8 cellular contexts compared by ENCODE assay signal in the genomic region with DNA sequence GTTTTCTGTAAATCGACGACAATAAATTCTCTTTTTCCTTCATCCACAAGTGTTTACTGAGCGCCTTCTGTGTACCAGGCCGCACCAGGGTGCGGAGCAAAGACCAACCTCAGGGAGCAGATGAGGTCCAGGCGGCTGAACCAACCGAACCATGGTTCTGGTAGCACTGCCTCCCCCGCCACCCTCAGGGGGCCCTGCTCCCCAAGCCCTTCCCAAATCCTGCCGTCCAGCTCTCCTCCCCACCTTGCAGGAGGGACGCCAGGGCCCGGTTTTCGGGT. TPM values are rescaled to one million over a fixed set of nuclear protein-coding genes. Genes with fewer than 3 reads are reported as not detected.
DNase-seq lines count a peak whose midpoint lies in the region; ATAC-seq and TF ChIP-seq lines count a peak whose summit lies in the region.

No MANE protein-coding gene starts in this region.

- peaks cover 2% of the 10 kb centered on the region for H3K36me3 Mint-ChIP-seq in activated naive CD4-positive, alpha-beta T cell treated with anti-CD3 and anti-CD28 coated beads, Interleukin-2, amount 50 U/mL, for 24 hours
- H3K36me3 Mint-ChIP-seq in brain (peaks cover 4% of the 10 kb centered on the region), memory B cell (peaks cover 3% of the 10 kb centered on the region)

- no peaks in the 10 kb centered on the region for H3K9me3 Mint-ChIP-seq in activated naive CD4-positive, alpha-beta T cell treated with anti-CD3 and anti-CD28 coated beads, Interleukin-2, amount 50 U/mL, for 24 hours
- peaks cover 0 to 4% (median 0%) of the 10 kb centered on the region in 5 experiments for H3K9me3 Mint-ChIP-seq in brain
- no peaks in the 10 kb centered on the region for H3K9me3 Mint-ChIP-seq in memory B cell

- H3K4me1 ChIP-seq in upper lobe of left lung: peaks cover 17 to 32% (median 23%) of the 10 kb centered on the region in 4 donors

- ATAC-seq in memory B cell (ENCODE audit: low read depth) (no peak), upper lobe of left lung (ENCODE audit: low FRiP score in 2 of 2) (no peak), HG03039 (IDR thresholded peaks at IDR 0.05; ENCODE audit: unreplicated experiment) (no peak)

- peak overlapping the region in 2 of 4 donors; percentile 30 to 63 for H3K27ac ChIP-seq in upper lobe of left lung

- H3K27me3 Mint-ChIP-seq in activated naive CD4-positive, alpha-beta T cell treated with anti-CD3 and anti-CD28 coated beads, Interleukin-2, amount 50 U/mL, for 24 hours: peaks cover 1% of the 10 kb centered on the region
- H3K27me3 Mint-ChIP-seq in brain: peaks cover 5% of the 10 kb centered on the region
- peaks cover 12% of the 10 kb centered on the region for H3K27me3 Mint-ChIP-seq in memory B cell

- WGBS in upper lobe of left lung, 2 donors: 51 to 52% methylated on average over 12 of the region's 12 CpGs

- peaks cover 20% of the 10 kb centered on the region for H3K4me1 Mint-ChIP-seq in activated naive CD4-positive, alpha-beta T cell treated with anti-CD3 and anti-CD28 coated beads, Interleukin-2, amount 50 U/mL, for 24 hours
- H3K4me1 Mint-ChIP-seq in brain (peaks cover 28% of the 10 kb centered on the region), memory B cell (peaks cover 12% of the 10 kb centered on the region)

- no peaks in the 10 kb centered on the region for H3K36me3 ChIP-seq in upper lobe of left lung

- peaks cover 0 to 9% (median 4%) of the 10 kb centered on the region in 4 donors for H3K27me3 ChIP-seq in upper lobe of left lung

- peak overlapping the region; percentile 86 for H3K4me3 Mint-ChIP-seq in activated naive CD4-positive, alpha-beta T cell treated with anti-CD3 and anti-CD28 coated beads, Interleukin-2, amount 50 U/mL, for 24 hours
- peak overlapping the region; percentile 94 to 98 (median 96) for H3K4me3 Mint-ChIP-seq in brain
- H3K4me3 Mint-ChIP-seq in memory B cell: peak overlapping the region; percentile 89

- H3K9me3 ChIP-seq in upper lobe of left lung: no peaks in the 10 kb centered on the region

- TF ChIP-seq EP300 in upper lobe of left lung (IDR thresholded peaks at IDR 0.05): no peak

- peak overlapping the region; percentile 57 to 70 (median 65) for H3K4me3 ChIP-seq in upper lobe of left lung

- no peak for TF ChIP-seq POLR2A in upper lobe of left lung (IDR thresholded peaks at IDR 0.05)

- no peak for DNase-seq in activated naive CD4-positive, alpha-beta T cell (lab: John Stamatoyannopoulos, UW)
- DNase-seq in memory B cell (ENCODE audit: low spot score in 2 of 2) (no peak), upper lobe of left lung (no peak), T-helper 9 cell (no peak), NCI-H2227 treated with DMSO at 0.1 percent for 48 hours (lab: John Stamatoyannopoulos, UW) (no peak)

- TF ChIP-seq CTCF in brain (conservative IDR thresholded peaks at IDR 0.05) (no peak), upper lobe of left lung (IDR thresholded peaks at IDR 0.05) (no peak)

- H3K27ac Mint-ChIP-seq in activated naive CD4-positive, alpha-beta T cell treated with anti-CD3 and anti-CD28 coated beads, Interleukin-2, amount 50 U/mL, for 24 hours: no peak overlapping the region
- H3K27ac Mint-ChIP-seq in brain (peak overlapping the region; percentile 94 to 99 (median 98)), memory B cell (no peak overlapping the region)

RNA-seq across cellular contexts. Expression of gene RNF225, which starts 5.1 kb away (rescaled TPM):
- not detected for polyA plus RNA-seq in brain (ENCODE audit: insufficient read depth, low read depth, low replicate concordance)
- 1 to 10 TPM in 2 of 6 donors, under 1 TPM in 1, not detected in 3; 0.27 to 5.2 (median 2.0) TPM for total RNA-seq in upper lobe of left lung

RNA-seq across cellular contexts. Expression of gene ZNF584, which starts 7.9 kb away (rescaled TPM):
- 5.8 TPM for polyA plus RNA-seq in brain (ENCODE audit: insufficient read depth, low read depth, low replicate concordance)
- total RNA-seq in upper lobe of left lung: 10 to 100 TPM in 4 of 6 donors, 1 to 10 TPM in 2; 7.4 to 31.0 (median 13.1) TPM

RNA-seq across cellular contexts. Expression of gene RPS5, which starts 13.5 kb away (rescaled TPM):
- 1,967 TPM for polyA plus RNA-seq in brain (ENCODE audit: insufficient read depth, low read depth, low replicate concordance)
- 1,000 to 10,000 TPM in 1 of 6 donors, 100 to 1,000 TPM in 5; 291 to 1,408 (median 829) TPM for total RNA-seq in upper lobe of left lung

RNA-seq across cellular contexts. Expression of gene ZNF837, which starts 19.7 kb away (rescaled TPM):
- polyA plus RNA-seq in brain (ENCODE audit: insufficient read depth, low read depth, low replicate concordance): 1.4 TPM
- 1 to 10 TPM; 1.8 to 9.4 (median 3.7) TPM for total RNA-seq in upper lobe of left lung

RNA-seq across cellular contexts. Expression of gene ZNF497, which starts 38.0 kb away (rescaled TPM):
- polyA plus RNA-seq in brain (ENCODE audit: insufficient read depth, low read depth, low replicate concordance): 2.5 TPM
- 10 to 100 TPM in 1 of 6 donors, 1 to 10 TPM in 5; 1.5 to 15.7 (median 4.0) TPM for total RNA-seq in upper lobe of left lung

Comparison
In these comparisons a context has a peak if more than half of its experiments do, and no peak if none do; other contexts are left out.
1. H3K27ac Mint-ChIP-seq: peak in brain (5 of 5); none in activated naive CD4-positive, alpha-beta T cell treated with anti-CD3 and anti-CD28 coated beads, Interleukin-2, amount 50 U/mL, for 24 hours (single experiment) and memory B cell (single experiment).
2. Peak in every context shown above with its lines, with median percentiles within 50 percentile points of each other: H3K4me3 Mint-ChIP-seq.